In the genomic region with DNA sequence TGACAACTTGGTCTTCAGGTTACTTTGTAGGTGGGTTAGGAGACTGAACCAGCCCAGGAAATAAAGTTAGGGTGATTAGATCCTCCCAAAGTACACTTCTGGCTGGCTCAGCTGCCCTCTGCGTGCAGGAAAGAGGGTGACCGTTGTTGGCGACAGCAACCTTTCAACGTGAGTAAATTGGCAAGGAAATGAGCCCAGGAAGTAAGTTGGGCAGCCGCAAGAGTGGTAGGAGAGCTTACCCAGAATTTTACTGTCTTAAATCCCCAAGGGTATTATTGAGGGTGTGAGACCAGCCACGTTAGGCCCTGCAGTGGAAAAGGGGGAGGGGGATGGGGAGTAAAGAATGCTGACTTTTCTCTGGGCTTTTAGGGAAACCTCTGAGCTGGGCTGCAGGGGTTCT, we compare ENCODE assay signal across 1 cellular context.
TF ChIP-seq lines count a peak whose summit lies in the region.

No MANE protein-coding gene starts in this region.

TF ChIP-seq in H1, 55 proteins besides CTCF, POLR2A, EP300 and RAD21 (continued from another document):
- TF ChIP-seq, protein P1, sequence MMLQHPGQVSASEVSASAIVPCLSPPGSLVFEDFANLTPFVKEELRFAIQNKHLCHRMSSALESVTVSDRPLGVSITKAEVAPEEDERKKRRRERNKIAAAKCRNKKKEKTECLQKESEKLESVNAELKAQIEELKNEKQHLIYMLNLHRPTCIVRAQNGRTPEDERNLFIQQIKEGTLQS (IDR thresholded peaks at IDR 0.05; ENCODE audit: insufficient read depth, low read depth, low read length): no peak
- TF ChIP-seq KDM1A (IDR thresholded peaks at IDR 0.05; ENCODE audit: borderline replicate concordance, low read length) (peak; percentile 57; the same call in 1 of the 2 replicates), RFX5 (IDR thresholded peaks at IDR 0.05; ENCODE audit: borderline replicate concordance, low read depth, low read length) (no peak), SP1 (IDR thresholded peaks at IDR 0.05; ENCODE audit: low read depth, low read length) (no peak), CBX8 (IDR thresholded peaks at IDR 0.05; ENCODE audit: borderline replicate concordance, low read depth, low read length) (no peak), SAP30 (IDR thresholded peaks at IDR 0.05; ENCODE audit: insufficient read depth, insufficient replicate concordance, low read length) (no peak), GTF2F1 (IDR thresholded peaks at IDR 0.05; ENCODE audit: borderline replicate concordance, low read depth, low read length) (no peak), SP4 (IDR thresholded peaks at IDR 0.05; ENCODE audit: low read length) (no peak), RNF2 (IDR thresholded peaks at IDR 0.05; ENCODE audit: borderline replicate concordance, low read depth, low read length, missing control alignments, poor library complexity, severe bottlenecking) (no peak)
